ENCODE assay signal across 1 cellular context in the genomic region with DNA sequence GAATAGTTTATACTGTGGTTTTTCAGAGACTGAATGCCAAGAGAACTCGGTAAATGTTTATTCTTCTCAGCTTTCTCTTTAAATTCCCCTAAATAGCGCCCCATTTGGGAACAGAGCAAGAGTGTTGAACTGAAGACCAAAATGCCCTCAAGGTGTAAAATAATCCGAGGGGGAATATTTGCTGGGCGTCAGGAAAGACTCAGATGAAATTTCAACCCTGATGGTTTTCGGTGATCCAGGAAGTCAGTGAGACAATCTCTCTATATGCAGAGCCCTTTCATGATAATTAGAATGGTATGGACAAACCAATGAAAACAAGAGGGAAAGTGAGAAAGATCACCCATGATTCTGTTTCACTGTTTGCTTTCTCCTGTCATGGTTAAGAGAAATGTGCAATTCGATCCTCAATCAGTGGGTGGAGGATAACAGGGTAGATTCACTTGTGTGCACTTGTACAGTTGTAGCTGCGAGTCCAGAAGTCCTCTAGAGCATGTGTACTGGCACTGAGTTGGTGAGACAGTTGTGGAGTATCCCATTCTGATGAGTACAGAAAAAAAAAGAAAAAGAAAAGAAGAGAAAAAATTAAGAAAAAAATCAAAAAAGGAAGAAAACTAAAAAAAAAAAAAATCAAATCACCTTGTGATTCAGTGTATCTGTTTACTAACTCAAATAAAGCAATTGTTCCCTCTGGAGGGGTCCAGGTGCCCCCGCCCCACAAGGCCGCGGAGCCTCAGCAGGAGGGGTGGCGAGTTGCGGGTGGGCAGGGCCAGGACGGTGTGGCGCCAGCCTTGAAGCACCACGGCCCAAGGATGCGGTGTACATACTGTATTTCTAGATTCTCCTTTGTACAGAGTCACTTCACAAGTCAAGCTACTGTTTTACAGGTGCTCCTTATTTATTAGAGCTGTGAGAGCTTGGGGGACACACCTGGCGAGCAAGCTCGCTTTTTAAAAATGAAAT.
A peak's percentile ranks its signal among the peaks of the same experiment; 100 is the strongest.
TF ChIP-seq lines count a peak whose summit lies in the region.

No MANE protein-coding gene starts in this region.

TF ChIP-seq in HEK293, 187 proteins besides CTCF, POLR2A, EP300 and RAD21 (continued from another document and continues in another):
- TF ChIP-seq, protein P1, sequence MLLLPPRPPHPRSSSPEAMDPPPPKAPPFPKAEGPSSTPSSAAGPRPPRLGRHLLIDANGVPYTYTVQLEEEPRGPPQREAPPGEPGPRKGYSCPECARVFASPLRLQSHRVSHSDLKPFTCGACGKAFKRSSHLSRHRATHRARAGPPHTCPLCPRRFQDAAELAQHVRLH (tag by site-specific recombination; IDR thresholded peaks at IDR 0.05), result peak; percentile 92
- TF ChIP-seq ZNF112 (tag by site-specific recombination; IDR thresholded peaks at IDR 0.05) (no peak), SCRT1 (tag by site-specific recombination; IDR thresholded peaks at IDR 0.05; ENCODE audit: borderline replicate concordance) (peak; percentile 85; the same call in 1 of the 2 replicates), ZNF621 (tag by site-specific recombination; IDR thresholded peaks at IDR 0.05) (no peak), ZNF24 (tag by site-specific recombination; IDR thresholded peaks at IDR 0.05) (peak; percentile 96), ZNF701 (tag by site-specific recombination; IDR thresholded peaks at IDR 0.05) (no peak), ZNF366 (tag by site-specific recombination; conservative IDR thresholded peaks at IDR 0.05) (peak; percentile 70; the same call in 1 of the 2 replicates), SP7 (tag by site-specific recombination; IDR thresholded peaks at IDR 0.05) (peak; percentile 99), ZNF239 (tag by site-specific recombination; IDR thresholded peaks at IDR 0.05) (no peak), ZNF561 (tag by site-specific recombination; IDR thresholded peaks at IDR 0.05; ENCODE audit: borderline replicate concordance) (peak; percentile 92), ZNF549 (tag by site-specific recombination; IDR thresholded peaks at IDR 0.05) (no peak), ZNF394 (tag by site-specific recombination; IDR thresholded peaks at IDR 0.05; ENCODE audit: borderline replicate concordance) (peak; percentile 72; the same call in 1 of the 2 replicates), KLF1 (tag by site-specific recombination; IDR thresholded peaks at IDR 0.05) (peak; percentile 93), ZNF529 (tag by site-specific recombination; IDR thresholded peaks at IDR 0.05; ENCODE audit: insufficient replicate concordance) (no peak), ZNF629 (tag by site-specific recombination; IDR thresholded peaks at IDR 0.05) (peak; percentile 93), ZNF664 (tag by site-specific recombination; IDR thresholded peaks at IDR 0.05) (no peak), ZXDB (tag by site-specific recombination; IDR thresholded peaks at IDR 0.05) (peak; percentile 97), GFI1B (tag by site-specific recombination; IDR thresholded peaks at IDR 0.05) (peak; percentile 95), ZBTB8A (tag by site-specific recombination; IDR thresholded peaks at IDR 0.05) (peak; percentile 95), MYNN (tag by site-specific recombination; IDR thresholded peaks at IDR 0.05; ENCODE audit: borderline replicate concordance) (no peak), SP2 (tag by site-specific recombination; IDR thresholded peaks at IDR 0.05) (peak; percentile 52), ZNF221 (tag by site-specific recombination; IDR thresholded peaks at IDR 0.05; ENCODE audit: borderline replicate concordance) (no peak), ZBTB20 (tag by site-specific recombination; IDR thresholded peaks at IDR 0.05) (0 out of 2 replicates have a peak, but pooled peaks have one; percentile 15), TCF7L2 (IDR thresholded peaks at IDR 0.05; ENCODE audit: borderline replicate concordance, low read depth, low read length) (peak; percentile 90), IKZF3 (tag by site-specific recombination; IDR thresholded peaks at IDR 0.05) (peak; percentile 90), ZFHX2 (tag by site-specific recombination; conservative IDR thresholded peaks at IDR 0.05) (peak; percentile 85), ZNF324 (tag by site-specific recombination; IDR thresholded peaks at IDR 0.05) (peak; percentile 52; the same call in 1 of the 2 replicates), ZNF626 (tag by site-specific recombination; IDR thresholded peaks at IDR 0.05) (no peak; the same call in 1 of the 2 replicates)
- TF ChIP-seq, protein P2, sequence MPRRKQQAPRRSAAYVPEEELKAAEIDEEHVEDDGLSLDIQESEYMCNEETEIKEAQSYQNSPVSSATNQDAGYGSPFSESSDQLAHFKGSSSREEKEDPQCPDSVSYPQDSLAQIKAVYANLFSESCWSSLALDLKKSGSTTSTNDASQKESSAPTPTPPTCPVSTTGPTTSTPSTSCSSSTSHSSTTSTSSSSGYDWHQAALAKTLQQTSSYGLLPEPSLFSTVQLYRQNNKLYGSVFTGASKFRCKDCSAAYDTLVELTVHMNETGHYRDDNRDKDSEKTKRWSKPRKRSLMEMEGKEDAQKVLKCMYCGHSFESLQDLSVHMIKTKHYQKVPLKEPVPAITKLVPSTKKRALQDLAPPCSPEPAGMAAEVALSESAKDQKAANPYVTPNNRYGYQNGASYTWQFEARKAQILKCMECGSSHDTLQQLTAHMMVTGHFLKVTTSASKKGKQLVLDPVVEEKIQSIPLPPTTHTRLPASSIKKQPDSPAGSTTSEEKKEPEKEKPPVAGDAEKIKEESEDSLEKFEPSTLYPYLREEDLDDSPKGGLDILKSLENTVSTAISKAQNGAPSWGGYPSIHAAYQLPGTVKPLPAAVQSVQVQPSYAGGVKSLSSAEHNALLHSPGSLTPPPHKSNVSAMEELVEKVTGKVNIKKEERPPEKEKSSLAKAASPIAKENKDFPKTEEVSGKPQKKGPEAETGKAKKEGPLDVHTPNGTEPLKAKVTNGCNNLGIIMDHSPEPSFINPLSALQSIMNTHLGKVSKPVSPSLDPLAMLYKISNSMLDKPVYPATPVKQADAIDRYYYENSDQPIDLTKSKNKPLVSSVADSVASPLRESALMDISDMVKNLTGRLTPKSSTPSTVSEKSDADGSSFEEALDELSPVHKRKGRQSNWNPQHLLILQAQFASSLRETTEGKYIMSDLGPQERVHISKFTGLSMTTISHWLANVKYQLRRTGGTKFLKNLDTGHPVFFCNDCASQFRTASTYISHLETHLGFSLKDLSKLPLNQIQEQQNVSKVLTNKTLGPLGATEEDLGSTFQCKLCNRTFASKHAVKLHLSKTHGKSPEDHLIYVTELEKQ (tag by site-specific recombination; IDR thresholded peaks at IDR 0.05; ENCODE audit: borderline replicate concordance), result peak; percentile 97
- TF ChIP-seq, protein P3, sequence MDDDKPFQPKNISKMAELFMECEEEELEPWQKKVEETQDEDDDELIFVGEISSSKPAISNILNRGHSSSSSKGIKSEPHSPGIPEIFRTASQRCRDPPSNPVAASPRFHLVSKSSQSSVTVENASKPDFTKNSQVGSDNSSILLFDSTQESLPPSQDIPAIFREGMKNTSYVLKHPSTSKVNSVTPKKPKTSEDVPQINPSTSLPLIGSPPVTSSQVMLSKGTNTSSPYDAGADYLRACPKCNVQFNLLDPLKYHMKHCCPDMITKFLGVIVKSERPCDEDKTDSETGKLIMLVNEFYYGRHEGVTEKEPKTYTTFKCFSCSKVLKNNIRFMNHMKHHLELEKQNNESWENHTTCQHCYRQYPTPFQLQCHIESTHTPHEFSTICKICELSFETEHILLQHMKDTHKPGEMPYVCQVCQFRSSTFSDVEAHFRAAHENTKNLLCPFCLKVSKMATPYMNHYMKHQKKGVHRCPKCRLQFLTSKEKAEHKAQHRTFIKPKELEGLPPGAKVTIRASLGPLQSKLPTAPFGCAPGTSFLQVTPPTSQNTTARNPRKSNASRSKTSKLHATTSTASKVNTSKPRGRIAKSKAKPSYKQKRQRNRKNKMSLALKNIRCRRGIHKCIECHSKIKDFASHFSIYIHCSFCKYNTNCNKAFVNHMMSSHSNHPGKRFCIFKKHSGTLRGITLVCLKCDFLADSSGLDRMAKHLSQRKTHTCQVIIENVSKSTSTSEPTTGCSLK (tag by site-specific recombination; IDR thresholded peaks at IDR 0.05), result no peak
- TF ChIP-seq, protein P4, sequence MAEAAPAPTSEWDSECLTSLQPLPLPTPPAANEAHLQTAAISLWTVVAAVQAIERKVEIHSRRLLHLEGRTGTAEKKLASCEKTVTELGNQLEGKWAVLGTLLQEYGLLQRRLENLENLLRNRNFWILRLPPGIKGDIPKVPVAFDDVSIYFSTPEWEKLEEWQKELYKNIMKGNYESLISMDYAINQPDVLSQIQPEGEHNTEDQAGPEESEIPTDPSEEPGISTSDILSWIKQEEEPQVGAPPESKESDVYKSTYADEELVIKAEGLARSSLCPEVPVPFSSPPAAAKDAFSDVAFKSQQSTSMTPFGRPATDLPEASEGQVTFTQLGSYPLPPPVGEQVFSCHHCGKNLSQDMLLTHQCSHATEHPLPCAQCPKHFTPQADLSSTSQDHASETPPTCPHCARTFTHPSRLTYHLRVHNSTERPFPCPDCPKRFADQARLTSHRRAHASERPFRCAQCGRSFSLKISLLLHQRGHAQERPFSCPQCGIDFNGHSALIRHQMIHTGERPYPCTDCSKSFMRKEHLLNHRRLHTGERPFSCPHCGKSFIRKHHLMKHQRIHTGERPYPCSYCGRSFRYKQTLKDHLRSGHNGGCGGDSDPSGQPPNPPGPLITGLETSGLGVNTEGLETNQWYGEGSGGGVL (tag by site-specific recombination; IDR thresholded peaks at IDR 0.05), result peak; percentile 34
- TF ChIP-seq, protein P5, sequence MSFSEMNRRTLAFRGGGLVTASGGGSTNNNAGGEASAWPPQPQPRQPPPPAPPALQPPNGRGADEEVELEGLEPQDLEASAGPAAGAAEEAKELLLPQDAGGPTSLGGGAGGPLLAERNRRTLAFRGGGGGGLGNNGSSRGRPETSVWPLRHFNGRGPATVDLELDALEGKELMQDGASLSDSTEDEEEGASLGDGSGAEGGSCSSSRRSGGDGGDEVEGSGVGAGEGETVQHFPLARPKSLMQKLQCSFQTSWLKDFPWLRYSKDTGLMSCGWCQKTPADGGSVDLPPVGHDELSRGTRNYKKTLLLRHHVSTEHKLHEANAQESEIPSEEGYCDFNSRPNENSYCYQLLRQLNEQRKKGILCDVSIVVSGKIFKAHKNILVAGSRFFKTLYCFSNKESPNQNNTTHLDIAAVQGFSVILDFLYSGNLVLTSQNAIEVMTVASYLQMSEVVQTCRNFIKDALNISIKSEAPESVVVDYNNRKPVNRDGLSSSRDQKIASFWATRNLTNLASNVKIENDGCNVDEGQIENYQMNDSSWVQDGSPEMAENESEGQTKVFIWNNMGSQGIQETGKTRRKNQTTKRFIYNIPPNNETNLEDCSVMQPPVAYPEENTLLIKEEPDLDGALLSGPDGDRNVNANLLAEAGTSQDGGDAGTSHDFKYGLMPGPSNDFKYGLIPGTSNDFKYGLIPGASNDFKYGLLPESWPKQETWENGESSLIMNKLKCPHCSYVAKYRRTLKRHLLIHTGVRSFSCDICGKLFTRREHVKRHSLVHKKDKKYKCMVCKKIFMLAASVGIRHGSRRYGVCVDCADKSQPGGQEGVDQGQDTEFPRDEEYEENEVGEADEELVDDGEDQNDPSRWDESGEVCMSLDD (tag by site-specific recombination; IDR thresholded peaks at IDR 0.05), result no peak
- TF ChIP-seq, protein P6, sequence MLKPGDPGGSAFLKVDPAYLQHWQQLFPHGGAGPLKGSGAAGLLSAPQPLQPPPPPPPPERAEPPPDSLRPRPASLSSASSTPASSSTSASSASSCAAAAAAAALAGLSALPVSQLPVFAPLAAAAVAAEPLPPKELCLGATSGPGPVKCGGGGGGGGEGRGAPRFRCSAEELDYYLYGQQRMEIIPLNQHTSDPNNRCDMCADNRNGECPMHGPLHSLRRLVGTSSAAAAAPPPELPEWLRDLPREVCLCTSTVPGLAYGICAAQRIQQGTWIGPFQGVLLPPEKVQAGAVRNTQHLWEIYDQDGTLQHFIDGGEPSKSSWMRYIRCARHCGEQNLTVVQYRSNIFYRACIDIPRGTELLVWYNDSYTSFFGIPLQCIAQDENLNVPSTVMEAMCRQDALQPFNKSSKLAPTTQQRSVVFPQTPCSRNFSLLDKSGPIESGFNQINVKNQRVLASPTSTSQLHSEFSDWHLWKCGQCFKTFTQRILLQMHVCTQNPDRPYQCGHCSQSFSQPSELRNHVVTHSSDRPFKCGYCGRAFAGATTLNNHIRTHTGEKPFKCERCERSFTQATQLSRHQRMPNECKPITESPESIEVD (tag by site-specific recombination; IDR thresholded peaks at IDR 0.05), result peak; percentile 93
- TF ChIP-seq, protein P7, sequence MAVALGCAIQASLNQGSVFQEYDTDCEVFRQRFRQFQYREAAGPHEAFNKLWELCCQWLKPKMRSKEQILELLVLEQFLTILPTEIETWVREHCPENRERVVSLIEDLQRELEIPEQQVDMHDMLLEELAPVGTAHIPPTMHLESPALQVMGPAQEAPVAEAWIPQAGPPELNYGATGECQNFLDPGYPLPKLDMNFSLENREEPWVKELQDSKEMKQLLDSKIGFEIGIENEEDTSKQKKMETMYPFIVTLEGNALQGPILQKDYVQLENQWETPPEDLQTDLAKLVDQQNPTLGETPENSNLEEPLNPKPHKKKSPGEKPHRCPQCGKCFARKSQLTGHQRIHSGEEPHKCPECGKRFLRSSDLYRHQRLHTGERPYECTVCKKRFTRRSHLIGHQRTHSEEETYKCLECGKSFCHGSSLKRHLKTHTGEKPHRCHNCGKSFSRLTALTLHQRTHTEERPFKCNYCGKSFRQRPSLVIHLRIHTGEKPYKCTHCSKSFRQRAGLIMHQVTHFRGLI (tag by site-specific recombination; IDR thresholded peaks at IDR 0.05), result peak; percentile 86; the same call in 1 of the 2 replicates
- TF ChIP-seq, protein P8, sequence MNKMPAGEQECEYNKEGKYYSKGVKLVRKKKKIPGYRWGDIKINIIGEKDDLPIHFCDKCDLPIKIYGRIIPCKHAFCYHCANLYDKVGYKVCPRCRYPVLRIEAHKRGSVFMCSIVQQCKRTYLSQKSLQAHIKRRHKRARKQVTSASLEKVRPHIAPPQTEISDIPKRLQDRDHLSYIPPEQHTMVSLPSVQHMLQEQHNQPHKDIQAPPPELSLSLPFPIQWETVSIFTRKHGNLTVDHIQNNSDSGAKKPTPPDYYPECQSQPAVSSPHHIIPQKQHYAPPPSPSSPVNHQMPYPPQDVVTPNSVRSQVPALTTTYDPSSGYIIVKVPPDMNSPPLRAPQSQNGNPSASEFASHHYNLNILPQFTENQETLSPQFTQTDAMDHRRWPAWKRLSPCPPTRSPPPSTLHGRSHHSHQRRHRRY (tag by site-specific recombination; IDR thresholded peaks at IDR 0.05), result no peak
- TF ChIP-seq, protein P9, sequence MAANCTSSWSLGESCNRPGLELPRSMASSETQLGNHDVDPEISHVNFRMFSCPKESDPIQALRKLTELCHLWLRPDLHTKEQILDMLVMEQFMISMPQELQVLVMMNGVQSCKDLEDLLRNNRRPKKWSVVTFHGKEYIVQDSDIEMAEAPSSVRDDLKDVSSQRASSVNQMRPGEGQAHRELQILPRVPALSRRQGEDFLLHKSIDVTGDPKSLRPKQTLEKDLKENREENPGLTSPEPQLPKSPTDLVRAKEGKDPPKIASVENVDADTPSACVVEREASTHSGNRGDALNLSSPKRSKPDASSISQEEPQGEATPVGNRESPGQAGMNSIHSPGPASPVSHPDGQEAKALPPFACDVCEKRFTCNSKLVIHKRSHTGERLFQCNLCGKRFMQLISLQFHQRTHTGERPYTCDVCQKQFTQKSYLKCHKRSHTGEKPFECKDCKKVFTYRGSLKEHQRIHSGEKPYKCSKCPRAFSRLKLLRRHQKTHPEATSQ (tag by site-specific recombination; IDR thresholded peaks at IDR 0.05), result no peak
- TF ChIP-seq, protein P10, sequence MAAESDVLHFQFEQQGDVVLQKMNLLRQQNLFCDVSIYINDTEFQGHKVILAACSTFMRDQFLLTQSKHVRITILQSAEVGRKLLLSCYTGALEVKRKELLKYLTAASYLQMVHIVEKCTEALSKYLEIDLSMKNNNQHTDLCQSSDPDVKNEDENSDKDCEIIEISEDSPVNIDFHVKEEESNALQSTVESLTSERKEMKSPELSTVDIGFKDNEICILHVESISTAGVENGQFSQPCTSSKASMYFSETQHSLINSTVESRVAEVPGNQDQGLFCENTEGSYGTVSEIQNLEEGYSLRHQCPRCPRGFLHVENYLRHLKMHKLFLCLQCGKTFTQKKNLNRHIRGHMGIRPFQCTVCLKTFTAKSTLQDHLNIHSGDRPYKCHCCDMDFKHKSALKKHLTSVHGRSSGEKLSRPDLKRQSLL (tag by site-specific recombination; IDR thresholded peaks at IDR 0.05), result no peak
